ENCODE assay signal across 21 cellular contexts in the genomic region with DNA sequence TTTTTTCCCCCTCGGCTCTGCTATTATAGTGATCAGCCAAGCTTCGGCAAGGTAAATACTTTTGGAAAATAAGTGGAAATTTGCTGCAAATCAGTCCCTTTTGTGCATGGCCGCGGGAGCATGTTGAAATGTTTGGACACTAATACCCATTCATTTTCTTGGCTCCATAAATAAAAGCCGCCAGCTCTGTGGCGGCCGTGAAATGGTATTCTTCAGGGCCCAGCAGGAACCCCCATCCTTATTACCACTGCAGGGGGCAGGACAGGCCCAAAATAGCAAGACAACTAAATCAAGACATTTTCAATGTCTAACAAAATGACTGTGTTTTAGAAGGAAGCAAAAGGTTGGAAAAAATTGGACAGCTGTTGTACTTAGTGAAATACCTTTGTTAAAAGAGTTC.
"Had no signal": no experiment of that assay in that cellular context is flagged by ENCODE, and none has a peak within 500 bp of the region (broad histone marks: within the 10 kb centered on the region; RNA-seq: fewer than 3 reads in every experiment).

No MANE protein-coding gene starts in this region.

- H3K4me1 ChIP-seq: colonic mucosa, foreskin keratinocyte, left ventricle myocardium inferior, spleen had no signal

- H3K27ac Mint-ChIP-seq: endodermal cell; memory B cell; mesothelial cell of epicardium; natural killer cell treated with Interleukin-12 subunit alpha and Interleukin-12 subunit beta and Interleukin-15 and Interleukin-18, amount 100 ng/mL, for 72 hours; stimulated activated naive B cell treated with anti-CD40 and anti-IgM and Interleukin-4, amounts not matched to agents 10 μg/mL and 1 μg/mL and 100 μg/mL, for 72 hours; stimulated activated naive CD8-positive, alpha-beta T cell treated with anti-CD3 and anti-CD28 coated beads, Interleukin-15, amount 100 ng/mL, for 72 hours had no signal

- H3K27me3 Mint-ChIP-seq: memory B cell; stimulated activated naive B cell treated with anti-CD40 and anti-IgM and Interleukin-4, amounts not matched to agents 10 μg/mL and 1 μg/mL and 100 μg/mL, for 72 hours; stimulated activated naive CD8-positive, alpha-beta T cell treated with anti-CD3 and anti-CD28 coated beads, Interleukin-15, amount 100 ng/mL, for 72 hours had no signal

- H3K9me3 ChIP-seq: colonic mucosa, left ventricle myocardium inferior, lower lobe of right lung, spleen had no signal

- H3K27ac ChIP-seq: colonic mucosa, foreskin keratinocyte, left ventricle myocardium inferior, lower lobe of right lung, spleen had no signal

- H3K4me3 ChIP-seq: colonic mucosa, left ventricle myocardium inferior, lower lobe of right lung, spleen had no signal

- H3K36me3 ChIP-seq: colonic mucosa, left ventricle myocardium inferior, lower lobe of right lung, spleen had no signal

- DNase-seq: colonic mucosa; dermis blood vessel endothelial cell; endodermal cell; erythroblast; foreskin keratinocyte; kidney; left cardiac atrium; left ventricle myocardium inferior; lower lobe of right lung; posterior cingulate gyrus; spleen; stimulated activated CD4-positive, alpha-beta T cell treated with anti-CD3 and anti-CD28 coated beads, Interleukin-15, amount 100 ng/mL, for 24 hours; stimulated activated CD4-positive, alpha-beta T cell treated with anti-CD3 and anti-CD28 coated beads, Interleukin-1b, Interleukin-23, amount 100 ng/mL, for 48 hours; stimulated activated CD4-positive, alpha-beta T cell treated with anti-CD3 and anti-CD28 coated beads, Interleukin-4, amount 100 ng/mL, for 24 hours; stimulated activated naive B cell treated with anti-CD40 and anti-IgM and Interleukin-4, amounts not matched to agents 10 μg/mL and 1 μg/mL and 100 μg/mL, for 72 hours; stimulated activated naive CD8-positive, alpha-beta T cell treated with anti-CD3 and anti-CD28 coated beads, Interleukin-15, amount 100 ng/mL, for 72 hours; trophoblast cell had no signal

- H3K4me3 Mint-ChIP-seq: endodermal cell; memory B cell; mesothelial cell of epicardium; natural killer cell treated with Interleukin-12 subunit alpha and Interleukin-12 subunit beta and Interleukin-15 and Interleukin-18, amount 100 ng/mL, for 72 hours; stimulated activated naive B cell treated with anti-CD40 and anti-IgM and Interleukin-4, amounts not matched to agents 10 μg/mL and 1 μg/mL and 100 μg/mL, for 72 hours; stimulated activated naive CD8-positive, alpha-beta T cell treated with anti-CD3 and anti-CD28 coated beads, Interleukin-15, amount 100 ng/mL, for 72 hours had no signal

- H3K27me3 ChIP-seq: colonic mucosa, foreskin keratinocyte, spleen had no signal

- H3K9me3 Mint-ChIP-seq: endodermal cell, mesothelial cell of epicardium had no signal

- ATAC-seq: foreskin keratinocyte; left cardiac atrium; lower lobe of right lung; natural killer cell treated with Interleukin-12 subunit alpha and Interleukin-12 subunit beta and Interleukin-15 and Interleukin-18, amount 100 ng/mL, for 72 hours; sciatic nerve; stimulated activated naive B cell treated with anti-CD40 and anti-IgM and Interleukin-4, amounts not matched to agents 10 μg/mL and 1 μg/mL and 100 μg/mL, for 72 hours; stimulated activated naive CD8-positive, alpha-beta T cell treated with anti-CD3 and anti-CD28 coated beads, Interleukin-15, amount 100 ng/mL, for 72 hours had no signal

- H3K36me3 Mint-ChIP-seq: memory B cell; mesothelial cell of epicardium; natural killer cell treated with Interleukin-12 subunit alpha and Interleukin-12 subunit beta and Interleukin-15 and Interleukin-18, amount 100 ng/mL, for 72 hours; stimulated activated naive B cell treated with anti-CD40 and anti-IgM and Interleukin-4, amounts not matched to agents 10 μg/mL and 1 μg/mL and 100 μg/mL, for 72 hours had no signal

- H3K4me1 Mint-ChIP-seq: memory B cell; stimulated activated naive B cell treated with anti-CD40 and anti-IgM and Interleukin-4, amounts not matched to agents 10 μg/mL and 1 μg/mL and 100 μg/mL, for 72 hours; stimulated activated naive CD8-positive, alpha-beta T cell treated with anti-CD3 and anti-CD28 coated beads, Interleukin-15, amount 100 ng/mL, for 72 hours had no signal
